ENCODE assay signal across 3 cellular contexts in genomic region chr1:84155517-84155916, GRCh38.
TF ChIP-seq lines count a peak whose summit lies in the region.

No MANE protein-coding gene starts in this region.

TF ChIP-seq in SK-N-SH, 30 proteins besides CTCF, POLR2A, EP300 and RAD21:
- TF ChIP-seq MXI1 (IDR thresholded peaks at IDR 0.05; ENCODE audit: low read depth, low read length), result no peak
- no peak for TF ChIP-seq FOXJ3 (CRISPR knock-in tag; IDR thresholded peaks at IDR 0.05)
- no peak for TF ChIP-seq YY1 (IDR thresholded peaks at IDR 0.05; ENCODE audit: low read depth)
- no peak for TF ChIP-seq CHD2 (IDR thresholded peaks at IDR 0.05; ENCODE audit: low read length, partially characterized antibody)

TF ChIP-seq in SK-N-SH treated with all-trans-retinoic acid at 6 μM for 48 hours, 23 proteins besides CTCF, POLR2A, EP300 and RAD21:
- TF ChIP-seq TCF4 (CRISPR knock-in tag; IDR thresholded peaks at IDR 0.05; ENCODE audit: borderline replicate concordance) (no peak), ARNTL (CRISPR knock-in tag; IDR thresholded peaks at IDR 0.05; ENCODE audit: borderline replicate concordance, low read depth) (no peak), OSR1 (CRISPR knock-in tag; IDR thresholded peaks at IDR 0.05) (no peak), PPARA (CRISPR knock-in tag; IDR thresholded peaks at IDR 0.05; ENCODE audit: borderline replicate concordance) (no peak), ISL1 (CRISPR knock-in tag; IDR thresholded peaks at IDR 0.05) (no peak), ZNF8 (CRISPR knock-in tag; IDR thresholded peaks at IDR 0.05) (no peak), GLIS3 (CRISPR knock-in tag; IDR thresholded peaks at IDR 0.05) (no peak), ZFP3 (CRISPR knock-in tag; IDR thresholded peaks at IDR 0.05) (no peak), BACH2 (CRISPR knock-in tag; IDR thresholded peaks at IDR 0.05; ENCODE audit: borderline replicate concordance) (no peak), ZC3H10 (CRISPR knock-in tag; IDR thresholded peaks at IDR 0.05) (no peak), SNAI2 (CRISPR knock-in tag; IDR thresholded peaks at IDR 0.05) (no peak)

TF ChIP-seq in endothelial cell of umbilical vein, 7 proteins besides CTCF, POLR2A, EP300 and RAD21:
- TF ChIP-seq GATA2 (IDR thresholded peaks at IDR 0.05; ENCODE audit: insufficient read depth, insufficient read length, low read depth, low read length) (no peak), POLR2AphosphoS5 (IDR thresholded peaks at IDR 0.05; ENCODE audit: insufficient read depth, low read depth, low read length) (no peak), MAX (IDR thresholded peaks at IDR 0.05; ENCODE audit: insufficient read depth, insufficient read length) (no peak), MYC (IDR thresholded peaks at IDR 0.05; ENCODE audit: low read depth, low read length) (no peak), EZH2 (IDR thresholded peaks at IDR 0.05; ENCODE audit: borderline replicate concordance, low read depth, low read length, severe bottlenecking) (no peak), JUN (IDR thresholded peaks at IDR 0.05; ENCODE audit: borderline replicate concordance, insufficient read depth, insufficient read length, low read depth) (no peak), FOS (IDR thresholded peaks at IDR 0.05; ENCODE audit: borderline replicate concordance, insufficient read depth, low read length) (no peak)
